In the genomic region with DNA sequence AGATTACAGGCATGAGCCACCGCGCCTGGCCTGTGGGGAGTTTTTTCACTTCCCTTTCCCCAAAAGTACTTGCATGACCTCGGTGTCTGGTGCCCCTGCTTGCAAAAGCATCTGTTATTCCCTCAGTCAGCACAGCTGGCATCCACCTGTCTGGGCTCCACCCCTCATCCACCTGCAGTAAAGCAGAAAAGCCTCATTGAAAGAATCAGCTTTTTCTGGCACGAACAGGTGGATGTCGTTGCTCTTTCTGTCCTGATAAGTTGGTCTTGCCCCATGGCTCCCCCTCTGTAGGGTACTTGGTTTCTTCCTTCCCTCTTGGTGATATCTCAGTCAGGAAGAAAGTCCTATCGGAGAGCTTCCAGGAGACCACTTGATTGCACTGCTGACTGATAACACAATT, we compare ENCODE assay signal across 1 cellular context.
A peak's percentile ranks its signal among the peaks of the same experiment; 100 is the strongest.
TF ChIP-seq lines count a peak whose summit lies in the region.

No MANE protein-coding gene starts in this region.

TF ChIP-seq in HepG2, 621 proteins besides CTCF, POLR2A, EP300 and RAD21 (continued from another document):
- TF ChIP-seq, protein P1, sequence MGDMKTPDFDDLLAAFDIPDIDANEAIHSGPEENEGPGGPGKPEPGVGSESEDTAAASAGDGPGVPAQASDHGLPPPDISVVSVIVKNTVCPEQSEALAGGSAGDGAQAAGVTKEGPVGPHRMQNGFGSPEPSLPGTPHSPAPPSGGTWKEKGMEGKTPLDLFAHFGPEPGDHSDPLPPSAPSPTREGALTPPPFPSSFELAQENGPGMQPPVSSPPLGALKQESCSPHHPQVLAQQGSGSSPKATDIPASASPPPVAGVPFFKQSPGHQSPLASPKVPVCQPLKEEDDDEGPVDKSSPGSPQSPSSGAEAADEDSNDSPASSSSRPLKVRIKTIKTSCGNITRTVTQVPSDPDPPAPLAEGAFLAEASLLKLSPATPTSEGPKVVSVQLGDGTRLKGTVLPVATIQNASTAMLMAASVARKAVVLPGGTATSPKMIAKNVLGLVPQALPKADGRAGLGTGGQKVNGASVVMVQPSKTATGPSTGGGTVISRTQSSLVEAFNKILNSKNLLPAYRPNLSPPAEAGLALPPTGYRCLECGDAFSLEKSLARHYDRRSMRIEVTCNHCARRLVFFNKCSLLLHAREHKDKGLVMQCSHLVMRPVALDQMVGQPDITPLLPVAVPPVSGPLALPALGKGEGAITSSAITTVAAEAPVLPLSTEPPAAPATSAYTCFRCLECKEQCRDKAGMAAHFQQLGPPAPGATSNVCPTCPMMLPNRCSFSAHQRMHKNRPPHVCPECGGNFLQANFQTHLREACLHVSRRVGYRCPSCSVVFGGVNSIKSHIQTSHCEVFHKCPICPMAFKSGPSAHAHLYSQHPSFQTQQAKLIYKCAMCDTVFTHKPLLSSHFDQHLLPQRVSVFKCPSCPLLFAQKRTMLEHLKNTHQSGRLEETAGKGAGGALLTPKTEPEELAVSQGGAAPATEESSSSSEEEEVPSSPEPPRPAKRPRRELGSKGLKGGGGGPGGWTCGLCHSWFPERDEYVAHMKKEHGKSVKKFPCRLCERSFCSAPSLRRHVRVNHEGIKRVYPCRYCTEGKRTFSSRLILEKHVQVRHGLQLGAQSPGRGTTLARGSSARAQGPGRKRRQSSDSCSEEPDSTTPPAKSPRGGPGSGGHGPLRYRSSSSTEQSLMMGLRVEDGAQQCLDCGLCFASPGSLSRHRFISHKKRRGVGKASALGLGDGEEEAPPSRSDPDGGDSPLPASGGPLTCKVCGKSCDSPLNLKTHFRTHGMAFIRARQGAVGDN (CRISPR knock-in tag; IDR thresholded peaks at IDR 0.05), result peak; percentile 31
- TF ChIP-seq, protein P2, sequence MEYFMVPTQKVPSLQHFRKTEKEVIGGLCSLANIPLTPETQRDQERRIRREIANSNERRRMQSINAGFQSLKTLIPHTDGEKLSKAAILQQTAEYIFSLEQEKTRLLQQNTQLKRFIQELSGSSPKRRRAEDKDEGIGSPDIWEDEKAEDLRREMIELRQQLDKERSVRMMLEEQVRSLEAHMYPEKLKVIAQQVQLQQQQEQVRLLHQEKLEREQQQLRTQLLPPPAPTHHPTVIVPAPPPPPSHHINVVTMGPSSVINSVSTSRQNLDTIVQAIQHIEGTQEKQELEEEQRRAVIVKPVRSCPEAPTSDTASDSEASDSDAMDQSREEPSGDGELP (IDR thresholded peaks at IDR 0.05; ENCODE audit: borderline replicate concordance, low read depth), result 0 out of 2 replicates have a peak, but pooled peaks have one; percentile 27
- TF ChIP-seq, protein P3, sequence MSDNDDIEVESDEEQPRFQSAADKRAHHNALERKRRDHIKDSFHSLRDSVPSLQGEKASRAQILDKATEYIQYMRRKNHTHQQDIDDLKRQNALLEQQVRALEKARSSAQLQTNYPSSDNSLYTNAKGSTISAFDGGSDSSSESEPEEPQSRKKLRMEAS (IDR thresholded peaks at IDR 0.05), result 0 out of 2 replicates have a peak, but pooled peaks have one; percentile 4
- TF ChIP-seq SP5 (CRISPR knock-in tag; IDR thresholded peaks at IDR 0.05; ENCODE audit: borderline replicate concordance, low read depth), result peak; percentile 10; the same call in 1 of the 2 replicates
- peak; percentile 59 for TF ChIP-seq ZEB1 (IDR thresholded peaks at IDR 0.05; ENCODE audit: insufficient replicate concordance, low read depth)
- TF ChIP-seq SMAD9 (CRISPR knock-in tag; IDR thresholded peaks at IDR 0.05), result no peak
- TF ChIP-seq THAP11 (CRISPR knock-in tag; IDR thresholded peaks at IDR 0.05), result peak; percentile 8; the same call in 1 of the 2 replicates
- no peak for TF ChIP-seq PCBP2 (optimal IDR thresholded peaks at IDR 0.05; ENCODE audit: low read depth, low read length, poor library complexity, severe bottlenecking)
- TF ChIP-seq, protein P4, sequence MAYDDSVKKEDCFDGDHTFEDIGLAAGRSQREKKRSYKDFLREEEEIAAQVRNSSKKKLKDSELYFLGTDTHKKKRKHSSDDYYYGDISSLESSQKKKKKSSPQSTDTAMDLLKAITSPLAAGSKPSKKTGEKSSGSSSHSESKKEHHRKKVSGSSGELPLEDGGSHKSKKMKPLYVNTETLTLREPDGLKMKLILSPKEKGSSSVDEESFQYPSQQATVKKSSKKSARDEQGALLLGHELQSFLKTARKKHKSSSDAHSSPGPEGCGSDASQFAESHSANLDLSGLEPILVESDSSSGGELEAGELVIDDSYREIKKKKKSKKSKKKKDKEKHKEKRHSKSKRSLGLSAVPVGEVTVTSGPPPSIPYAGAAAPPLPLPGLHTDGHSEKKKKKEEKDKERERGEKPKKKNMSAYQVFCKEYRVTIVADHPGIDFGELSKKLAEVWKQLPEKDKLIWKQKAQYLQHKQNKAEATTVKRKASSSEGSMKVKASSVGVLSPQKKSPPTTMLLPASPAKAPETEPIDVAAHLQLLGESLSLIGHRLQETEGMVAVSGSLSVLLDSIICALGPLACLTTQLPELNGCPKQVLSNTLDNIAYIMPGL (CRISPR knock-in tag; IDR thresholded peaks at IDR 0.05; ENCODE audit: borderline replicate concordance in 1 of 2, low read depth in 1 of 2), result 0 out of 4 replicates have a peak, but pooled peaks of 1 of the 2 experiments have one; percentile 18
- 0 out of 2 replicates have a peak, but pooled peaks have one; percentile 39 for TF ChIP-seq FOXK2 (IDR thresholded peaks at IDR 0.05)
- TF ChIP-seq KLF15 (CRISPR knock-in tag; IDR thresholded peaks at IDR 0.05; ENCODE audit: borderline replicate concordance), result no peak
- TF ChIP-seq, protein P5, sequence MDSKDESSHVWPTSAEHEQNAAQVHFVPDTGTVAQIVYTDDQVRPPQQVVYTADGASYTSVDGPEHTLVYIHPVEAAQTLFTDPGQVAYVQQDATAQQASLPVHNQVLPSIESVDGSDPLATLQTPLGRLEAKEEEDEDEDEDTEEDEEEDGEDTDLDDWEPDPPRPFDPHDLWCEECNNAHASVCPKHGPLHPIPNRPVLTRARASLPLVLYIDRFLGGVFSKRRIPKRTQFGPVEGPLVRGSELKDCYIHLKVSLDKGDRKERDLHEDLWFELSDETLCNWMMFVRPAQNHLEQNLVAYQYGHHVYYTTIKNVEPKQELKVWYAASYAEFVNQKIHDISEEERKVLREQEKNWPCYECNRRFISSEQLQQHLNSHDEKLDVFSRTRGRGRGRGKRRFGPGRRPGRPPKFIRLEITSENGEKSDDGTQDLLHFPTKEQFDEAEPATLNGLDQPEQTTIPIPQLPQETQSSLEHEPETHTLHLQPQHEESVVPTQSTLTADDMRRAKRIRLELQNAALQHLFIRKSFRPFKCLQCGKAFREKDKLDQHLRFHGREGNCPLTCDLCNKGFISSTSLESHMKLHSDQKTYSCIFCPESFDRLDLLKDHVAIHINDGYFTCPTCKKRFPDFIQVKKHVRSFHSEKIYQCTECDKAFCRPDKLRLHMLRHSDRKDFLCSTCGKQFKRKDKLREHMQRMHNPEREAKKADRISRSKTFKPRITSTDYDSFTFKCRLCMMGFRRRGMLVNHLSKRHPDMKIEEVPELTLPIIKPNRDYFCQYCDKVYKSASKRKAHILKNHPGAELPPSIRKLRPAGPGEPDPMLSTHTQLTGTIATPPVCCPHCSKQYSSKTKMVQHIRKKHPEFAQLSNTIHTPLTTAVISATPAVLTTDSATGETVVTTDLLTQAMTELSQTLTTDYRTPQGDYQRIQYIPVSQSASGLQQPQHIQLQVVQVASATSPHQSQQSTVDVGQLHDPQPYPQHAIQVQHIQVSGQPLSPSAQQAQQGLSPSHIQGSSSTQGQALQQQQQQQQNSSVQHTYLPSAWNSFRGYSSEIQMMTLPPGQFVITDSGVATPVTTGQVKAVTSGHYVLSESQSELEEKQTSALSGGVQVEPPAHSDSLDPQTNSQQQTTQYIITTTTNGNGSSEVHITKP (CRISPR knock-in tag; IDR thresholded peaks at IDR 0.05; ENCODE audit: low read depth), result peak; percentile 98
TF ChIP-seq in HepG2: peak in this region for 11.
